ENCODE assay signal across 1 cellular context in the genomic region with DNA sequence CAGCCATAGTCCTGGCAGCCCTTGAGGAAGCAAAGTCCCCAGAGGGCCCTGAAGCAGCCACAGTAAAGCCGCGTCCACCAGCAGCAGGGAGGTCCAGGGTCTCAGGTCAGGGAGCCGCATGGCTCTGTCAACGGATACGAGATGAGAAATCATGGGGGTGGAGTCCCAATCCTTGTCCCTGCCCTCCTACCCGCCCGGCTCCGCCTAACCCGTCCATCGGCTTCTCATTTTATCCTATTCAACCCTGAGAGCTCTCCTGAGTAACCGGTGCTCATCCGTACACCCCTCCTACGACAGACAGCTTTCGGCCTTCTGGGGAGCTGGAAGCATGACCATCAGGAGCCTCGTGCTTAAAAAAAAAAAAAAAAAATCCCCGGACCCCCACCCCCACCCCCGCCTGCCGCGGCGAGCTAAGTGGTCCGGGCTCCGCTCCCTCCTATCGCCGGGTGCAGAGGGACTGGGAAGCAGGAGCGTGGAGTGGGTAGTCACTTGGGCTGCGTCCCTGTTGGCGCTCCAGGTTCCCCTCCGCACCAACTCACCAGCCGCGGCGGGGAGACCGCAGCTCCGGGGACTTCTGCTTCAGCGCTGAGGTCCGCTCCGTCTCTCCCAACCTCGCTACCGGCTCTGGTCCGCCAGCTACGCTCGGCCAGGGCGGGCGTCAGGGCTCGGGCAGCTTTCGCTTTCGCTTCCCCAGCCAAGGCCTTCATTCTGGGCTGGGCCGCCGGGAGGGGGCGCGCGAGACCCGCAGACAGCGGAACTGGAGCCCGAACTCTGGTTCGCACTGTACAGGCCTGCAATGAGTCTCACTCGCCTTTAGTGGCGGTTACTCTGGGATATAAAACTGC.
A peak's percentile ranks its signal among the peaks of the same experiment; 100 is the strongest.
TF ChIP-seq lines count a peak whose summit lies in the region.

Gene TAP2 (minus strand): TSS at position 626 of the 845 bp plus-strand sequence. CDS start 506 bp downstream, at position 120.

TF ChIP-seq in HepG2, 621 proteins besides CTCF, POLR2A, EP300 and RAD21 (continued from another document and continues in another):
- TF ChIP-seq DNMT3B (CRISPR knock-in tag; conservative IDR thresholded peaks at IDR 0.05): no peak
- TF ChIP-seq, protein P1, sequence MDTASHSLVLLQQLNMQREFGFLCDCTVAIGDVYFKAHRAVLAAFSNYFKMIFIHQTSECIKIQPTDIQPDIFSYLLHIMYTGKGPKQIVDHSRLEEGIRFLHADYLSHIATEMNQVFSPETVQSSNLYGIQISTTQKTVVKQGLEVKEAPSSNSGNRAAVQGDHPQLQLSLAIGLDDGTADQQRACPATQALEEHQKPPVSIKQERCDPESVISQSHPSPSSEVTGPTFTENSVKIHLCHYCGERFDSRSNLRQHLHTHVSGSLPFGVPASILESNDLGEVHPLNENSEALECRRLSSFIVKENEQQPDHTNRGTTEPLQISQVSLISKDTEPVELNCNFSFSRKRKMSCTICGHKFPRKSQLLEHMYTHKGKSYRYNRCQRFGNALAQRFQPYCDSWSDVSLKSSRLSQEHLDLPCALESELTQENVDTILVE (CRISPR knock-in tag; IDR thresholded peaks at IDR 0.05): peak; percentile 84
- 0 out of 2 replicates have a peak, but pooled peaks have one; percentile 49 for TF ChIP-seq IRF9 (CRISPR knock-in tag; IDR thresholded peaks at IDR 0.05; ENCODE audit: borderline replicate concordance)
- no peak for TF ChIP-seq RAD51 (IDR thresholded peaks at IDR 0.05; ENCODE audit: borderline replicate concordance)
- no peak for TF ChIP-seq REXO4 (CRISPR knock-in tag; IDR thresholded peaks at IDR 0.05; ENCODE audit: borderline replicate concordance)
- TF ChIP-seq NR3C1 (CRISPR knock-in tag; IDR thresholded peaks at IDR 0.05): no peak
- TF ChIP-seq POLR2G (IDR thresholded peaks at IDR 0.05; ENCODE audit: low read depth, low read length): peak; percentile 55
- 0 out of 2 replicates have a peak, but pooled peaks have one; percentile 31 for TF ChIP-seq MLXIP (CRISPR knock-in tag; IDR thresholded peaks at IDR 0.05; ENCODE audit: borderline replicate concordance)
- no peak for TF ChIP-seq ZNF547 (CRISPR knock-in tag; IDR thresholded peaks at IDR 0.05)
- TF ChIP-seq, protein P2, sequence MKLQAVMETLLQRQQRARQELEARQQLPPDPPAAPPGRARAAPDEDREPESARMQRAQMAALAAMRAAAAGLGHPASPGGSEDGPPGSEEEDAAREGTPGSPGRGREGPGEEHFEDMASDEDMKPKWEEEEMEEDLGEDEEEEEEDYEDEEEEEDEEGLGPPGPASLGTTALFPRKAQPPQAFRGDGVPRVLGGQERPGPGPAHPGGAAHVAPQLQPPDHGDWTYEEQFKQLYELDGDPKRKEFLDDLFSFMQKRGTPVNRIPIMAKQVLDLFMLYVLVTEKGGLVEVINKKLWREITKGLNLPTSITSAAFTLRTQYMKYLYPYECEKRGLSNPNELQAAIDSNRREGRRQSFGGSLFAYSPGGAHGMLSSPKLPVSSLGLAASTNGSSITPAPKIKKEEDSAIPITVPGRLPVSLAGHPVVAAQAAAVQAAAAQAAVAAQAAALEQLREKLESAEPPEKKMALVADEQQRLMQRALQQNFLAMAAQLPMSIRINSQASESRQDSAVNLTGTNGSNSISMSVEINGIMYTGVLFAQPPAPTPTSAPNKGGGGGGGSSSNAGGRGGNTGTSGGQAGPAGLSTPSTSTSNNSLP (IDR thresholded peaks at IDR 0.05; ENCODE audit: low read depth, low read length): peak; percentile 53; the same call in 1 of the 2 replicates
- TF ChIP-seq ZFYVE20 (CRISPR knock-in tag; IDR thresholded peaks at IDR 0.05; ENCODE audit: borderline replicate concordance, low read depth): no peak
- no peak for TF ChIP-seq GABPA (IDR thresholded peaks at IDR 0.05; ENCODE audit: low read depth, low read length)
- peak; percentile 62 for TF ChIP-seq GABPA (CRISPR knock-in tag; IDR thresholded peaks at IDR 0.05; ENCODE audit: low read depth)
- TF ChIP-seq ZNF670 (CRISPR knock-in tag; IDR thresholded peaks at IDR 0.05; ENCODE audit: borderline replicate concordance): no peak; the same call in 1 of the 2 replicates
- peak; percentile 82; the same call in 1 of the 2 replicates for TF ChIP-seq ZNF136 (CRISPR knock-in tag; IDR thresholded peaks at IDR 0.05; ENCODE audit: low read depth)
- peak; percentile 66; the same call in 1 of the 2 replicates for TF ChIP-seq AKNA (CRISPR knock-in tag; IDR thresholded peaks at IDR 0.05; ENCODE audit: borderline replicate concordance)
- TF ChIP-seq, protein P3, sequence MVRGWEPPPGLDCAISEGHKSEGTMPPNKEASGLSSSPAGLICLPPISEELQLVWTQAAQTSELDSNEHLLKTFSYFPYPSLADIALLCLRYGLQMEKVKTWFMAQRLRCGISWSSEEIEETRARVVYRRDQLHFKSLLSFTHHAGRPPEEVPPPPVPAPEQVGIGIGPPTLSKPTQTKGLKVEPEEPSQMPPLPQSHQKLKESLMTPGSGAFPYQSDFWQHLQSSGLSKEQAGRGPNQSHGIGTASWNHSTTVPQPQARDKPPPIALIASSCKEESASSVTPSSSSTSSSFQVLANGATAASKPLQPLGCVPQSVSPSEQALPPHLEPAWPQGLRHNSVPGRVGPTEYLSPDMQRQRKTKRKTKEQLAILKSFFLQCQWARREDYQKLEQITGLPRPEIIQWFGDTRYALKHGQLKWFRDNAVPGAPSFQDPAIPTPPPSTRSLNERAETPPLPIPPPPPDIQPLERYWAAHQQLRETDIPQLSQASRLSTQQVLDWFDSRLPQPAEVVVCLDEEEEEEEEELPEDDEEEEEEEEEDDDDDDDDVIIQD (CRISPR knock-in tag; IDR thresholded peaks at IDR 0.05; ENCODE audit: low read depth): peak; percentile 61; the same call in 1 of the 2 replicates
- peak; percentile 91 for TF ChIP-seq RFX5 (IDR thresholded peaks at IDR 0.05; ENCODE audit: low read depth, low read length)
- TF ChIP-seq SATB2 (CRISPR knock-in tag; IDR thresholded peaks at IDR 0.05): 0 out of 2 replicates have a peak, but pooled peaks have one; percentile 65
- TF ChIP-seq ZNF12 (CRISPR knock-in tag; IDR thresholded peaks at IDR 0.05): peak; percentile 77; the same call in 1 of the 2 replicates
- TF ChIP-seq FIP1L1 (IDR thresholded peaks at IDR 0.05; ENCODE audit: borderline replicate concordance, insufficient read depth, low read depth, low read length): no peak
- no peak for TF ChIP-seq STAT5B (CRISPR knock-in tag; IDR thresholded peaks at IDR 0.05)
- peak; percentile 62 for TF ChIP-seq SOX5 (CRISPR knock-in tag; IDR thresholded peaks at IDR 0.05; ENCODE audit: borderline replicate concordance)
- TF ChIP-seq RELA (CRISPR knock-in tag; IDR thresholded peaks at IDR 0.05): 0 out of 2 replicates have a peak, but pooled peaks have one; percentile 68
- no peak; the same call in 1 of the 2 replicates for TF ChIP-seq ZSCAN5A (CRISPR knock-in tag; IDR thresholded peaks at IDR 0.05; ENCODE audit: borderline replicate concordance)
- TF ChIP-seq, protein P4, sequence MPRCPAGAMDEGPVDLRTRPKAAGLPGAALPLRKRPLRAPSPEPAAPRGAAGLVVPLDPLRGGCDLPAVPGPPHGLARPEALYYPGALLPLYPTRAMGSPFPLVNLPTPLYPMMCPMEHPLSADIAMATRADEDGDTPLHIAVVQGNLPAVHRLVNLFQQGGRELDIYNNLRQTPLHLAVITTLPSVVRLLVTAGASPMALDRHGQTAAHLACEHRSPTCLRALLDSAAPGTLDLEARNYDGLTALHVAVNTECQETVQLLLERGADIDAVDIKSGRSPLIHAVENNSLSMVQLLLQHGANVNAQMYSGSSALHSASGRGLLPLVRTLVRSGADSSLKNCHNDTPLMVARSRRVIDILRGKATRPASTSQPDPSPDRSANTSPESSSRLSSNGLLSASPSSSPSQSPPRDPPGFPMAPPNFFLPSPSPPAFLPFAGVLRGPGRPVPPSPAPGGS (CRISPR knock-in tag; IDR thresholded peaks at IDR 0.05): 0 out of 2 replicates have a peak, but pooled peaks have one; percentile 7
- TF ChIP-seq FOXC1 (CRISPR knock-in tag; IDR thresholded peaks at IDR 0.05; ENCODE audit: borderline replicate concordance): peak; percentile 82
- no peak for TF ChIP-seq ETV6 (CRISPR knock-in tag; conservative IDR thresholded peaks at IDR 0.05)
- TF ChIP-seq ZNF460 (CRISPR knock-in tag; IDR thresholded peaks at IDR 0.05; ENCODE audit: borderline replicate concordance): no peak
- TF ChIP-seq, protein P5, sequence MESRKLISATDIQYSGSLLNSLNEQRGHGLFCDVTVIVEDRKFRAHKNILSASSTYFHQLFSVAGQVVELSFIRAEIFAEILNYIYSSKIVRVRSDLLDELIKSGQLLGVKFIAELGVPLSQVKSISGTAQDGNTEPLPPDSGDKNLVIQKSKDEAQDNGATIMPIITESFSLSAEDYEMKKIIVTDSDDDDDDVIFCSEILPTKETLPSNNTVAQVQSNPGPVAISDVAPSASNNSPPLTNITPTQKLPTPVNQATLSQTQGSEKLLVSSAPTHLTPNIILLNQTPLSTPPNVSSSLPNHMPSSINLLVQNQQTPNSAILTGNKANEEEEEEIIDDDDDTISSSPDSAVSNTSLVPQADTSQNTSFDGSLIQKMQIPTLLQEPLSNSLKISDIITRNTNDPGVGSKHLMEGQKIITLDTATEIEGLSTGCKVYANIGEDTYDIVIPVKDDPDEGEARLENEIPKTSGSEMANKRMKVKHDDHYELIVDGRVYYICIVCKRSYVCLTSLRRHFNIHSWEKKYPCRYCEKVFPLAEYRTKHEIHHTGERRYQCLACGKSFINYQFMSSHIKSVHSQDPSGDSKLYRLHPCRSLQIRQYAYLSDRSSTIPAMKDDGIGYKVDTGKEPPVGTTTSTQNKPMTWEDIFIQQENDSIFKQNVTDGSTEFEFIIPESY (CRISPR knock-in tag; IDR thresholded peaks at IDR 0.05): peak; percentile 60; the same call in 1 of the 2 replicates
